In the genomic region with DNA sequence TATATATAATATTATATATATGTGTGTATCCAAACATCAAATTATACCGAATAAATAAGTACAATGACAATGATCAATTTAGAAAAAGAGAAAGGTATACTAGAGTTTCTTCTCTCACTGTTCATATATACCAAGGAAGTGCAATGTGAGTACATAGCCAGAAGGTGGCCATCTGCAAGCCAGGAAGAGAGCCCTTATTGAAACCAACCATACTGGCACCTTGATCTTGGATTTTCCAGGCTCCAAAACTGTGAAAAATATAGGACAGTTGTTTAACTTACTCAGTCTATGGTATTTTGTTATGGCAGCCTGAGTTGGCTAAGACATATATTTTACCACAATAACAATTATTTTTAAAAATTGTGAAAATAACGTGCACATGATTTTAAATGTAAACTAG, we compare ENCODE assay signal across 8 cellular contexts.
A peak's percentile ranks its signal among the peaks of the same experiment; 100 is the strongest.
DNase-seq lines count a peak whose midpoint lies in the region; ATAC-seq and TF ChIP-seq lines count a peak whose summit lies in the region.

No MANE protein-coding gene starts in this region.

- no peaks in the 10 kb centered on the region for H3K4me1 ChIP-seq in cardiac muscle cell (ENCODE audit: low read depth)
- no peaks in the 10 kb centered on the region for H3K4me1 ChIP-seq in esophagus squamous epithelium

- H3K4me3 ChIP-seq in cardiac muscle cell (no peak overlapping the region), astrocyte of the cerebellum (ENCODE audit: low read depth, low read length) (no peak overlapping the region), esophagus squamous epithelium (no peak overlapping the region)

- in situ Hi-C loops in astrocyte of the cerebellum (cut with HindIII; ENCODE audit: low sequenced_read_pairs): no loop called here

- H3K27ac ChIP-seq in cardiac muscle cell (no peak overlapping the region), esophagus squamous epithelium (no peak overlapping the region)

- TF ChIP-seq CTCF in cardiac muscle cell (IDR thresholded peaks at IDR 0.05; ENCODE audit: low read depth, low read length) (peak; percentile 52), astrocyte of the cerebellum (IDR thresholded peaks at IDR 0.05; ENCODE audit: low read depth, low read length, missing control alignments) (peak; percentile 72), esophagus squamous epithelium (IDR thresholded peaks at IDR 0.05) (peak in 2 of 6 experiments; percentile 20 to 49)

- ATAC-seq in left cardiac atrium (no peak), HG02759 (IDR thresholded peaks at IDR 0.05; ENCODE audit: unreplicated experiment) (peak; percentile 84)

- intact Hi-C loops in left cardiac atrium (cut with DNase I): no loop called here
- intact Hi-C loops in esophagus squamous epithelium (cut with DNase I): no loop called here

- DNase-seq in cardiac muscle cell (ENCODE audit: low read depth in 1 of 2, low spot score in 1 of 2): peak; percentile 35 to 61
- no peak for DNase-seq in left cardiac atrium
- peak; percentile 37 to 55 for DNase-seq in NCI-H2081 (lab: John Stamatoyannopoulos, UW)
- peak; percentile 6 for DNase-seq in astrocyte of the cerebellum (ENCODE audit: low read depth)
- DNase-seq in midbrain (lab: John Stamatoyannopoulos, UW): peak; percentile 9
- DNase-seq in hepatic stellate cell (ENCODE audit: low spot score): no peak
- DNase-seq in esophagus squamous epithelium (lab: John Stamatoyannopoulos, UW): no peak

- H3K9me3 ChIP-seq in cardiac muscle cell (ENCODE audit: low read depth) (no peaks in the 10 kb centered on the region), esophagus squamous epithelium (no peaks in the 10 kb centered on the region)

- H3K36me3 ChIP-seq in cardiac muscle cell: no peaks in the 10 kb centered on the region
- H3K36me3 ChIP-seq in esophagus squamous epithelium: no peaks in the 10 kb centered on the region

- no peaks in the 10 kb centered on the region for H3K27me3 ChIP-seq in cardiac muscle cell
- H3K27me3 ChIP-seq in esophagus squamous epithelium: no peaks in the 10 kb centered on the region

- WGBS in esophagus squamous epithelium, 2 donors: 44 to 52% methylated on average over 2 of the region's 2 CpGs

- TF ChIP-seq POLR2A in esophagus squamous epithelium (IDR thresholded peaks at IDR 0.05): no peak

Comparison
In these comparisons a context has a peak if more than half of its experiments do, and no peak if none do; other contexts are left out.
1. DNase-seq: peak in cardiac muscle cell (2 of 2), NCI-H2081 (2 of 2), astrocyte of the cerebellum (single experiment) and midbrain (single experiment); none in left cardiac atrium (single experiment), hepatic stellate cell (single experiment) and esophagus squamous epithelium (single experiment).